Comparison of ENCODE assay signal across 8 cellular contexts in genomic region chr5:147098233-147098790, GRCh38.
DNase-seq lines count a peak whose midpoint lies in the region; ATAC-seq, FAIRE-seq and TF ChIP-seq lines count a peak whose summit lies in the region.

No MANE protein-coding gene starts in this region.

- peaks cover 0 to 9% (median 0%) of the 10 kb centered on the region in 4 donors for H3K27me3 ChIP-seq in esophagus squamous epithelium
- H3K27me3 ChIP-seq in neural cell (ENCODE audit: insufficient read depth, low read depth, low read length), result no peaks in the 10 kb centered on the region

- no peaks in the 10 kb centered on the region for H3K9me2 ChIP-seq in neural cell (ENCODE audit: insufficient read depth, low read length)

- no peak overlapping the region for H2AFZ ChIP-seq in neural cell (ENCODE audit: low read depth, low read length)

- TF ChIP-seq CTCF in esophagus squamous epithelium (IDR thresholded peaks at IDR 0.05), result peak in 4 of 6 experiments; percentile 22 to 38 (median 28)
- no peak for TF ChIP-seq CTCF in neural cell (IDR thresholded peaks at IDR 0.05; ENCODE audit: poor library complexity, severe bottlenecking)
- no peak for TF ChIP-seq CTCF in omental fat pad (IDR thresholded peaks at IDR 0.05)

- intact Hi-C loops in Right ventricle myocardium inferior (cut with DNase I), result no loop called here
- intact Hi-C loops in cardiac septum (cut with DNase I), result no loop called here
- intact Hi-C loops in esophagus squamous epithelium (cut with DNase I), result no loop called here

- TF ChIP-seq POLR2A in esophagus squamous epithelium (IDR thresholded peaks at IDR 0.05), result no peak

- H3K9me3 ChIP-seq in esophagus squamous epithelium (no peaks in the 10 kb centered on the region), neural cell (ENCODE audit: low read length) (no peaks in the 10 kb centered on the region)

- ATAC-seq in Right ventricle myocardium inferior, result peak; percentile 37
- ATAC-seq in omental fat pad (ENCODE audit: low FRiP score), result no peak

- peak; percentile 28 for FAIRE-seq in RCC 7860 (lab: Jason Lieb, UNC)

- no peaks in the 10 kb centered on the region for H3K79me2 ChIP-seq in neural cell (replicated peaks; ENCODE audit: insufficient read depth, low read length)

- no peaks in the 10 kb centered on the region for H3F3A ChIP-seq in neural cell (ENCODE audit: insufficient read depth, low read length, poor library complexity, severe bottlenecking)

- no peak for TF ChIP-seq RAD21 in neural cell (conservative IDR thresholded peaks at IDR 0.05)

- no peaks in the 10 kb centered on the region for H4K20me1 ChIP-seq in neural cell (ENCODE audit: insufficient read depth)

- H3K4me1 ChIP-seq in esophagus squamous epithelium, result peaks cover 0 to 5% (median 0%) of the 10 kb centered on the region in 3 donors

- TF ChIP-seq EP300 in neural cell (conservative IDR thresholded peaks at IDR 0.05; ENCODE audit: poor library complexity, severe bottlenecking), result no peak

- no peak overlapping the region for H3K4me2 ChIP-seq in neural cell (ENCODE audit: low read length)

- 14 to 21% methylated on average over 5 of the region's 5 CpGs for WGBS in esophagus squamous epithelium, 2 donors

- no peaks in the 10 kb centered on the region for H3K36me3 ChIP-seq in esophagus squamous epithelium
- no peaks in the 10 kb centered on the region for H3K36me3 ChIP-seq in neural cell (ENCODE audit: insufficient read depth, low read length)

- DNase-seq in Right ventricle myocardium inferior (ENCODE audit: missing footprints), result no peak
- no peak for DNase-seq in cardiac septum (ENCODE audit: low spot score)
- peak; percentile 63 for DNase-seq in Jurkat, Clone E6-1 (ENCODE audit: low read depth, low spot score)
- peak; percentile 37 for DNase-seq in RCC 7860 (ENCODE audit: low spot score)
- no peak for DNase-seq in esophagus squamous epithelium (lab: John Stamatoyannopoulos, UW)
- DNase-seq in omental fat pad (ENCODE audit: low spot score), result no peak
- no peak for DNase-seq in effector CD8-positive, alpha-beta T cell (lab: John Stamatoyannopoulos, UW)

- no peak overlapping the region for H3K9ac ChIP-seq in neural cell (ENCODE audit: low read length)

- H3K27ac ChIP-seq in esophagus squamous epithelium (no peak overlapping the region), neural cell (ENCODE audit: low read length) (no peak overlapping the region)

- H3K4me3 ChIP-seq in Jurkat, Clone E6-1 (ENCODE audit: low read length), result no peak overlapping the region
- H3K4me3 ChIP-seq in esophagus squamous epithelium (no peak overlapping the region), neural cell (ENCODE audit: low read length) (no peak overlapping the region)

TF ChIP-seq in neural cell, 6 proteins besides CTCF, POLR2A, EP300 and RAD21:
- TF ChIP-seq EZH2 (IDR thresholded peaks at IDR 0.05; ENCODE audit: borderline replicate concordance, insufficient read depth, low read length, poor library complexity, severe bottlenecking) (no peak), TAF1 (IDR thresholded peaks at IDR 0.05; ENCODE audit: low read depth) (no peak), REST (IDR thresholded peaks at IDR 0.05; ENCODE audit: borderline replicate concordance) (peak; percentile 45)

Comparison
In these comparisons a context has a peak if more than half of its experiments do, and no peak if none do; other contexts are left out.
1. DNase-seq: peak in Jurkat, Clone E6-1 (single experiment) and RCC 7860 (single experiment); none in Right ventricle myocardium inferior (single experiment), cardiac septum (single experiment), esophagus squamous epithelium (single experiment), omental fat pad (single experiment) and effector CD8-positive, alpha-beta T cell (single experiment).
2. CTCF ChIP-seq: peak in esophagus squamous epithelium (4 of 6); none in neural cell (single experiment) and omental fat pad (0 of 3).